In genomic region chr10:60816624-60817023, GRCh38 we compare ENCODE assay signal across 1 cellular context.
TF ChIP-seq lines count a peak whose summit lies in the region.

No MANE protein-coding gene starts in this region.

TF ChIP-seq in H1, 55 proteins besides CTCF, POLR2A, EP300 and RAD21 (continued from another document):
- TF ChIP-seq, protein P1, sequence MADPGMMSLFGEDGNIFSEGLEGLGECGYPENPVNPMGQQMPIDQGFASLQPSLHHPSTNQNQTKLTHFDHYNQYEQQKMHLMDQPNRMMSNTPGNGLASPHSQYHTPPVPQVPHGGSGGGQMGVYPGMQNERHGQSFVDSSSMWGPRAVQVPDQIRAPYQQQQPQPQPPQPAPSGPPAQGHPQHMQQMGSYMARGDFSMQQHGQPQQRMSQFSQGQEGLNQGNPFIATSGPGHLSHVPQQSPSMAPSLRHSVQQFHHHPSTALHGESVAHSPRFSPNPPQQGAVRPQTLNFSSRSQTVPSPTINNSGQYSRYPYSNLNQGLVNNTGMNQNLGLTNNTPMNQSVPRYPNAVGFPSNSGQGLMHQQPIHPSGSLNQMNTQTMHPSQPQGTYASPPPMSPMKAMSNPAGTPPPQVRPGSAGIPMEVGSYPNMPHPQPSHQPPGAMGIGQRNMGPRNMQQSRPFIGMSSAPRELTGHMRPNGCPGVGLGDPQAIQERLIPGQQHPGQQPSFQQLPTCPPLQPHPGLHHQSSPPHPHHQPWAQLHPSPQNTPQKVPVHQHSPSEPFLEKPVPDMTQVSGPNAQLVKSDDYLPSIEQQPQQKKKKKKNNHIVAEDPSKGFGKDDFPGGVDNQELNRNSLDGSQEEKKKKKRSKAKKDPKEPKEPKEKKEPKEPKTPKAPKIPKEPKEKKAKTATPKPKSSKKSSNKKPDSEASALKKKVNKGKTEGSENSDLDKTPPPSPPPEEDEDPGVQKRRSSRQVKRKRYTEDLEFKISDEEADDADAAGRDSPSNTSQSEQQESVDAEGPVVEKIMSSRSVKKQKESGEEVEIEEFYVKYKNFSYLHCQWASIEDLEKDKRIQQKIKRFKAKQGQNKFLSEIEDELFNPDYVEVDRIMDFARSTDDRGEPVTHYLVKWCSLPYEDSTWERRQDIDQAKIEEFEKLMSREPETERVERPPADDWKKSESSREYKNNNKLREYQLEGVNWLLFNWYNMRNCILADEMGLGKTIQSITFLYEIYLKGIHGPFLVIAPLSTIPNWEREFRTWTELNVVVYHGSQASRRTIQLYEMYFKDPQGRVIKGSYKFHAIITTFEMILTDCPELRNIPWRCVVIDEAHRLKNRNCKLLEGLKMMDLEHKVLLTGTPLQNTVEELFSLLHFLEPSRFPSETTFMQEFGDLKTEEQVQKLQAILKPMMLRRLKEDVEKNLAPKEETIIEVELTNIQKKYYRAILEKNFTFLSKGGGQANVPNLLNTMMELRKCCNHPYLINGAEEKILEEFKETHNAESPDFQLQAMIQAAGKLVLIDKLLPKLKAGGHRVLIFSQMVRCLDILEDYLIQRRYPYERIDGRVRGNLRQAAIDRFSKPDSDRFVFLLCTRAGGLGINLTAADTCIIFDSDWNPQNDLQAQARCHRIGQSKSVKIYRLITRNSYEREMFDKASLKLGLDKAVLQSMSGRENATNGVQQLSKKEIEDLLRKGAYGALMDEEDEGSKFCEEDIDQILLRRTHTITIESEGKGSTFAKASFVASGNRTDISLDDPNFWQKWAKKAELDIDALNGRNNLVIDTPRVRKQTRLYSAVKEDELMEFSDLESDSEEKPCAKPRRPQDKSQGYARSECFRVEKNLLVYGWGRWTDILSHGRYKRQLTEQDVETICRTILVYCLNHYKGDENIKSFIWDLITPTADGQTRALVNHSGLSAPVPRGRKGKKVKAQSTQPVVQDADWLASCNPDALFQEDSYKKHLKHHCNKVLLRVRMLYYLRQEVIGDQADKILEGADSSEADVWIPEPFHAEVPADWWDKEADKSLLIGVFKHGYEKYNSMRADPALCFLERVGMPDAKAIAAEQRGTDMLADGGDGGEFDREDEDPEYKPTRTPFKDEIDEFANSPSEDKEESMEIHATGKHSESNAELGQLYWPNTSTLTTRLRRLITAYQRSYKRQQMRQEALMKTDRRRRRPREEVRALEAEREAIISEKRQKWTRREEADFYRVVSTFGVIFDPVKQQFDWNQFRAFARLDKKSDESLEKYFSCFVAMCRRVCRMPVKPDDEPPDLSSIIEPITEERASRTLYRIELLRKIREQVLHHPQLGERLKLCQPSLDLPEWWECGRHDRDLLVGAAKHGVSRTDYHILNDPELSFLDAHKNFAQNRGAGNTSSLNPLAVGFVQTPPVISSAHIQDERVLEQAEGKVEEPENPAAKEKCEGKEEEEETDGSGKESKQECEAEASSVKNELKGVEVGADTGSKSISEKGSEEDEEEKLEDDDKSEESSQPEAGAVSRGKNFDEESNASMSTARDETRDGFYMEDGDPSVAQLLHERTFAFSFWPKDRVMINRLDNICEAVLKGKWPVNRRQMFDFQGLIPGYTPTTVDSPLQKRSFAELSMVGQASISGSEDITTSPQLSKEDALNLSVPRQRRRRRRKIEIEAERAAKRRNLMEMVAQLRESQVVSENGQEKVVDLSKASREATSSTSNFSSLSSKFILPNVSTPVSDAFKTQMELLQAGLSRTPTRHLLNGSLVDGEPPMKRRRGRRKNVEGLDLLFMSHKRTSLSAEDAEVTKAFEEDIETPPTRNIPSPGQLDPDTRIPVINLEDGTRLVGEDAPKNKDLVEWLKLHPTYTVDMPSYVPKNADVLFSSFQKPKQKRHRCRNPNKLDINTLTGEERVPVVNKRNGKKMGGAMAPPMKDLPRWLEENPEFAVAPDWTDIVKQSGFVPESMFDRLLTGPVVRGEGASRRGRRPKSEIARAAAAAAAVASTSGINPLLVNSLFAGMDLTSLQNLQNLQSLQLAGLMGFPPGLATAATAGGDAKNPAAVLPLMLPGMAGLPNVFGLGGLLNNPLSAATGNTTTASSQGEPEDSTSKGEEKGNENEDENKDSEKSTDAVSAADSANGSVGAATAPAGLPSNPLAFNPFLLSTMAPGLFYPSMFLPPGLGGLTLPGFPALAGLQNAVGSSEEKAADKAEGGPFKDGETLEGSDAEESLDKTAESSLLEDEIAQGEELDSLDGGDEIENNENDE (IDR thresholded peaks at IDR 0.05; ENCODE audit: insufficient replicate concordance, low read length) = no peak
- TF ChIP-seq CEBPB (IDR thresholded peaks at IDR 0.05; ENCODE audit: low read depth, low read length) (no peak), SP2 (IDR thresholded peaks at IDR 0.05; ENCODE audit: low read length) (no peak), ASH2L (IDR thresholded peaks at IDR 0.05; ENCODE audit: low read length) (no peak), BRCA1 (IDR thresholded peaks at IDR 0.05; ENCODE audit: low read depth, low read length) (no peak), KDM5A (IDR thresholded peaks at IDR 0.05; ENCODE audit: low read length) (no peak)
